ENCODE assay signal across 8 cellular contexts in the genomic region with DNA sequence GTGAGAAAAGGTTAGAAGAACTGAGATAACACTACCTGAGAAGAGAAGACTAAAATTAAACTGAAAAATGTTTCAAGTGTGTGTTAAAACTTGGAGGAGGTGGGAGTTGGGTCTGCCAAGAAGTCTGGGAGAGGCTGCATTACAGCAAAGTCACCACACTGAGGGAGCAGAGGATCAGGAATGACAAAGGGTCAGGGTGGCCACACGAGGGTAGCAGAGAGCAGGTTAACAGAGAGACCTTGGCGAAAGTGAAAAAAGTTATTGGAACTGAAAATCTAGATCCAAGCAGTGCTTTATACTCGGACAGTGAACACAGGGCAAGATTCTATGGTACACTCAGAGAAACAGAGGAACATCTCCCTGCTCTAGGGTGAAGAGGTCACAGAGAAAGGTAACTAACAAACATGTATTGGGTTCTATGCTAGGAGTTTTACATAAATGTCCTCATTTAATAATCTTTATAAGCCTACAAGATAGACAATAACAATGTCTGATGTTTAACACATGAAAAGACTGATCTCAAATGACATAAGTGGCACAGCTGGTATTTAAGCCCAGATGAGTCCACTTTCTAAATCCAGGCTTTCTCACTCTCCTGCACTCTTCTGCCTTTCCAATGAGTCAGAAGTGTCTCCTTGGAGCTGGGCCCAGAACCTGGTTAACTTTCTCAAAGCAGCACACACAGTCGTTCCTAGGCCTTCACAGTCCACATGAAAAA. TPM values are rescaled to one million over a fixed set of nuclear protein-coding genes. Genes with fewer than 3 reads are reported as not detected.
DNase-seq lines count a peak whose midpoint lies in the region; ATAC-seq, FAIRE-seq and TF ChIP-seq lines count a peak whose summit lies in the region.

No MANE protein-coding gene starts in this region.

- H2AFZ ChIP-seq in astrocyte (ENCODE audit: low read depth, low read length): no peak overlapping the region

- peak; percentile 96 for ATAC-seq in HG02852 (IDR thresholded peaks at IDR 0.05; ENCODE audit: unreplicated experiment)

- peaks cover 6% of the 10 kb centered on the region for H3K4me1 Mint-ChIP-seq in astrocyte (ENCODE audit: low read depth, unreplicated experiment)

- in situ Hi-C loops in GM13976 (cut with MboI; ENCODE audit: low sequenced_read_pairs, unreplicated experiment): loop anchor here (10.0 kb wide), 1 partner anchor 54 kb away; no protein-coding TSS in a partner anchor

- H4K20me1 ChIP-seq in astrocyte (ENCODE audit: insufficient read depth, low read length): no peaks in the 10 kb centered on the region

- H3K36me3 ChIP-seq in astrocyte (ENCODE audit: insufficient read depth, low read length) (no peaks in the 10 kb centered on the region), skeletal muscle tissue (ENCODE audit: control insufficient read depth in 3 of 3, insufficient read depth in 3 of 3, low read length in 3 of 3) (no peaks in the 10 kb centered on the region)

- peak overlapping the region; percentile 26 for H3K4me3 ChIP-seq in astrocyte (ENCODE audit: insufficient read depth, low read depth, low read length)
- peak overlapping the region in 1 of 3 donors; percentile 0 for H3K4me3 ChIP-seq in skeletal muscle tissue (ENCODE audit: low read length in 3 of 3)

- H3K27ac Mint-ChIP-seq in astrocyte (ENCODE audit: unreplicated experiment): peak overlapping the region; percentile 4

- H3K27ac ChIP-seq in 22Rv1 (no peak overlapping the region), astrocyte (ENCODE audit: low read depth, low read length) (no peak overlapping the region), skeletal muscle tissue (ENCODE audit: low read depth, low read length) (peak overlapping the region; percentile 64)

- H3K9ac ChIP-seq in astrocyte (ENCODE audit: low read length) (peak overlapping the region; percentile 49), skeletal muscle tissue (ENCODE audit: low read depth in 1 of 3, low read length in 3 of 3) (peak overlapping the region in 1 of 3 donors; percentile 18)

- H3K4me2 ChIP-seq in astrocyte (ENCODE audit: low read length): peak overlapping the region; percentile 77

- TF ChIP-seq CTCF in 22Rv1 (IDR thresholded peaks at IDR 0.05): peak; percentile 99
- peak; percentile 97 for TF ChIP-seq CTCF in GM13976 (IDR thresholded peaks at IDR 0.05; ENCODE audit: borderline replicate concordance, control extremely low read depth, extremely low read depth, insufficient read depth, missing control alignments)
- TF ChIP-seq CTCF in astrocyte (IDR thresholded peaks at IDR 0.05; ENCODE audit: insufficient read depth, low read depth, low read length): peak; percentile 100

- DNase-seq in GM13976 (ENCODE audit: low spot score) (peak; percentile 53), NCI-H1694 treated with DMSO at 0.1 percent for 48 hours (lab: John Stamatoyannopoulos, UW) (peak; percentile 58), T-helper 22 cell (ENCODE audit: low read depth) (peak; percentile 12), astrocyte (ENCODE audit: low read depth) (peak; percentile 85), hippocampal formation (lab: John Stamatoyannopoulos, UW) (peak; percentile 72 to 88)

- H3K4me3 Mint-ChIP-seq in astrocyte (ENCODE audit: unreplicated experiment): no peak overlapping the region

- H3K36me3 Mint-ChIP-seq in astrocyte (ENCODE audit: low read depth, unreplicated experiment): no peaks in the 10 kb centered on the region

- H3K4me1 ChIP-seq in astrocyte (ENCODE audit: insufficient read depth, low read length) (peaks cover 7% of the 10 kb centered on the region), skeletal muscle tissue (ENCODE audit: control insufficient read depth in 3 of 3, insufficient read depth in 3 of 3, low read length in 3 of 3) (peaks cover 5 to 12% (median 9%) of the 10 kb centered on the region in 3 donors)

- H3K9me3 ChIP-seq in astrocyte (ENCODE audit: insufficient read depth, low read depth, low read length) (no peaks in the 10 kb centered on the region), skeletal muscle tissue (ENCODE audit: control insufficient read depth in 3 of 3, low read length in 3 of 3) (no peaks in the 10 kb centered on the region)

- peaks cover 2% of the 10 kb centered on the region for H3K27me3 Mint-ChIP-seq in astrocyte (ENCODE audit: low read depth, unreplicated experiment)

- H3K27me3 ChIP-seq in astrocyte (ENCODE audit: insufficient read depth, low read length): no peaks in the 10 kb centered on the region
- no peaks in the 10 kb centered on the region for H3K27me3 ChIP-seq in skeletal muscle tissue (ENCODE audit: control insufficient read depth in 3 of 3, insufficient read depth in 3 of 3, low read length in 3 of 3)

- peaks cover 3% of the 10 kb centered on the region for H3K9me3 Mint-ChIP-seq in astrocyte (ENCODE audit: unreplicated experiment)

- no peaks in the 10 kb centered on the region for H3K79me2 ChIP-seq in astrocyte (ENCODE audit: insufficient read depth, low read length)

- peak; percentile 89 for FAIRE-seq in astrocyte (lab: Jason Lieb, UNC)

RNA-seq across cellular contexts. Expression of a gene that starts 10.3 kb away (rescaled TPM):
- total RNA-seq in astrocyte (18.2 and 26.2 TPM in 2 replicates), skeletal muscle tissue (0.52 TPM)

RNA-seq across cellular contexts. Expression of a gene that starts 43.5 kb away (rescaled TPM):
- total RNA-seq in astrocyte (0.67 and 1.00 TPM in 2 replicates), skeletal muscle tissue (4.7 TPM)

Comparison
In these comparisons a context has a peak if more than half of its experiments do, and no peak if none do; other contexts are left out.
1. DNase-seq: peak in every context shown above with its lines; median percentile 85 in astrocyte; 80 in hippocampal formation; 58 in NCI-H1694 treated with DMSO at 0.1 percent for 48 hours; 53 in GM13976; 12 in T-helper 22 cell.
2. RNA of a gene that starts 10.3 kb away (total RNA-seq): 18.2 to 26.2 TPM in astrocyte; 0.52 TPM in skeletal muscle tissue (single experiment); every median in the first group is over 10 times any median in the second.
3. Peak in every context shown above with its lines, with median percentiles within 50 percentile points of each other: CTCF ChIP-seq.